Comparison of ENCODE assay signal across 8 cellular contexts in the genomic region with DNA sequence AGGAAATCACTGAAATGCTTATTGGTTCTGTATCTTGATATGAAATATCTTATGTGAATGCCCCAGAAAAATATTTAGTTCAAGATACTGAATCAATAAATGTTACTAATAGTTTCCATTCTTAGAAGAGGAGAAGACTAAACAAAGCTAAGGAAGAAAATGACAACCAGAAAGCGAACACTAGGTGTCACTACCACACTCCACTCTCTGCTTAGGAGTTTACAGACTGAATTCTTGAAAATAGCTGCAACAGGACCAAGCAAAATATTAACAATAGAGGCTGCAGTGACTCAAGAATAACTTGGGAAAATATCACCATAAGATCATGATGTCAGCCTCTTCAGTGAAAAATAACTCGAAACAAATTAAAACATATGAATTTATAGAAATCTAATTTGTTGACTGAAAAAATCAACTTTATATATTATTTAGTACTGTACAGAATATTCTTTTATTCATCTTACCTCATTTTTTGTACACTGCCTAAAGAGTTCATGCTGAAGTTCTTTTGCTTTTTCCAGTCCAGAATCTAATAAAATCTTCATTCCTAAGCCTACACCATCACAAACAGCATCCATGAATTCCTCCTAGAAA.
DNase-seq lines count a peak whose midpoint lies in the region; ATAC-seq and TF ChIP-seq lines count a peak whose summit lies in the region.

No MANE protein-coding gene starts in this region.

- peak; percentile 41 for ATAC-seq in GM21619 (IDR thresholded peaks at IDR 0.05; ENCODE audit: unreplicated experiment)

- TF ChIP-seq CTCF in cardiac fibroblast (IDR thresholded peaks at IDR 0.05; ENCODE audit: low read depth, low read length), result peak; percentile 63

- no peak overlapping the region for H3K4me3 ChIP-seq in cardiac fibroblast (replicated peaks in 1 of 2; ENCODE audit: low read depth in 2 of 2, low read length in 2 of 2)

- DNase-seq in DMS114 treated with DMSO at 0.1 percent for 48 hours (lab: John Stamatoyannopoulos, UW; ENCODE audit: unreplicated experiment) (peak; percentile 61), NCI-H69 (lab: John Stamatoyannopoulos, UW) (peak; percentile 44), cardiac fibroblast (ENCODE audit: low read depth in 2 of 2) (peak; percentile 72 to 86), medulla oblongata (ENCODE audit: extremely low spot score) (peak; percentile 67), NCI-H1436 treated with DMSO at 0.1 percent for 48 hours (lab: John Stamatoyannopoulos, UW) (no peak), ecto neural progenitor cell (ENCODE audit: low spot score) (no peak)
- DNase-seq in stimulated activated naive CD4-positive, alpha-beta T cell treated with Interleukin-2 at 50 U/mL for 16 hours (lab: John Stamatoyannopoulos, UW), result no peak

Comparison
In these comparisons a context has a peak if more than half of its experiments do, and no peak if none do; other contexts are left out.
1. DNase-seq: peak in DMS114 treated with DMSO at 0.1 percent for 48 hours (single experiment), NCI-H69 (single experiment), cardiac fibroblast (2 of 2) and medulla oblongata (single experiment); none in NCI-H1436 treated with DMSO at 0.1 percent for 48 hours (single experiment), stimulated activated naive CD4-positive, alpha-beta T cell treated with Interleukin-2 at 50 U/mL for 16 hours (single experiment) and ecto neural progenitor cell (single experiment).